ENCODE assay signal across 8 cellular contexts in the genomic region with DNA sequence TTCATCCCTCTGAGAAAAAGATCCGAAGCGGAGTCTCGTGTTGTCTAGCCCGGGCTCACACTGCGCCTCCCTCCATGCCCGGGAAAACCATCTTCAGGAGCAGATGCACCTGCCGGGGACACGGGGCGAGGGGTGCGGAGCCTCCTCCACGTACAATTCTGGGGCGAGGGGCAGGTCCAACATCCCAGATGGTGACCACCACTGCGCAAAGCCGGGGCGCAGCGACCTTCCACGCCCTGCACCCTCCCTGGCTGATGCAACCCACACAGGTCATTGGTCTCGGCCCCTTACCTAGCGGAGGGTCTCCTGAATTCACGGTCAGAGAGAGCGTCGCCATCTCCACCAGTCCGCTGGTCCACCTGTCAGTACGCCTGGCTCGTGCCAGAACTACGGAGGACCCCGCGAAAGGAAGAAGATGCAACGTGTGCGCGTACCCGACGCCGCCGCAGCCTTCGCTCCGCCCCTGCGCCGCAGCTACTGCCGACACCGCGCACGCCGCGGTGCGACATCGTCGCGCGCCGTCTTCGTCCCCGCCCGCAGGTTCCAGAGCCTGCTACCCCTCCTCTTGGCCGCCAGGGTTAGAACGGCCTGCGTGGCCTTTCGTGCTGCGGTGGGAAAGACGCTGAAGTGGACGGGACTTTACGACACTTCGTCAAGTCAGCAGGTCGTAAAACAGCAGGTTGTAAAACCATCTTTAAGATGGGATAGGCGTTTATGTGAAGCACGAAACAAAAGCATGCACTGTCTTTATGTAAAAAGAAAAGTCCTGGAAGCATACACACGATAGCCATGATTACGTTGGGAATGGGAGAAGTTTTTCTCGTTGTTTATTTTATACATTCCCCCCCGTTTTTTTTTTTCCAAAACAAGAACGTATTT. TPM values are rescaled to one million over a fixed set of nuclear protein-coding genes. Genes with fewer than 3 reads are reported as not detected.
DNase-seq lines count a peak whose midpoint lies in the region; ATAC-seq lines count a peak whose summit lies in the region.

Gene EPRS1, minus strand, starts transcription at position 454 of the 879 bp plus-strand sequence. Its CDS starts 117 bp downstream, at position 337.

- H3K27ac ChIP-seq in KOPT-K1 (ENCODE audit: low read depth, low read length, poor library complexity, severe bottlenecking) = peak within 1 kb of the TSS; percentile 68
- H3K27ac ChIP-seq in naive thymus-derived CD4-positive, alpha-beta T cell (ENCODE audit: low read depth, low read length) = peak within 1 kb of the TSS; percentile 86

- H3K36me3 ChIP-seq in KOPT-K1 (ENCODE audit: insufficient read depth, low read length) = peaks cover 3% of the 10 kb centered on the region
- H3K36me3 ChIP-seq in naive thymus-derived CD4-positive, alpha-beta T cell (ENCODE audit: control insufficient read depth in 2 of 3, insufficient read depth in 3 of 3, low read length in 3 of 3) = peaks cover 0 to 5% (median 0%) of the 10 kb centered on the region in 3 experiments

- peak; percentile 99 for ATAC-seq in GM21737 (IDR thresholded peaks at IDR 0.05; ENCODE audit: unreplicated experiment)
- ATAC-seq in naive thymus-derived CD4-positive, alpha-beta T cell = peak; percentile 99

- peaks cover 32% of the 10 kb centered on the region for H3K4me1 Mint-ChIP-seq in activated T-helper 1 cell treated with anti-CD3 and anti-CD28 coated beads, Interleukin-12 subunit alpha, Interleukin-12 subunit beta, Interleukin-2, Interleukin-4 antibody, amounts not matched to agents 30 ng/mL and 10 ng/mL and 1 ng/mL, durations not matched to agents 14 hours and 24 hours and 36 hours (ENCODE audit: low read depth)
- peaks cover 8 to 48% (median 34%) of the 10 kb centered on the region in 7 donors for H3K4me1 Mint-ChIP-seq in naive thymus-derived CD4-positive, alpha-beta T cell

- peak within 1 kb of the TSS; percentile 92 for H3K4me3 ChIP-seq in naive thymus-derived CD4-positive, alpha-beta T cell (ENCODE audit: low read length)

- H3K36me3 Mint-ChIP-seq in activated T-helper 1 cell treated with anti-CD3 and anti-CD28 coated beads, Interleukin-12 subunit alpha, Interleukin-12 subunit beta, Interleukin-2, Interleukin-4 antibody, amounts not matched to agents 30 ng/mL and 10 ng/mL and 1 ng/mL, durations not matched to agents 14 hours and 24 hours and 36 hours (ENCODE audit: low read depth) = peaks cover 7% of the 10 kb centered on the region
- H3K36me3 Mint-ChIP-seq in naive thymus-derived CD4-positive, alpha-beta T cell = peaks cover 0 to 5% (median 0%) of the 10 kb centered on the region in 5 donors

- no peaks in the 10 kb centered on the region for H3K9me3 ChIP-seq in KOPT-K1 (ENCODE audit: insufficient read depth, low read length, poor library complexity, severe bottlenecking)
- H3K9me3 ChIP-seq in naive thymus-derived CD4-positive, alpha-beta T cell (ENCODE audit: control insufficient read depth in 2 of 3, low read length in 3 of 3) = no peaks in the 10 kb centered on the region

- H3K27me3 ChIP-seq in naive thymus-derived CD4-positive, alpha-beta T cell (ENCODE audit: control insufficient read depth in 2 of 2, insufficient read depth in 2 of 2, low read length in 2 of 2) = no peaks in the 10 kb centered on the region

- DNase-seq in DMS79 treated with DMSO at 0.1 percent for 48 hours (lab: John Stamatoyannopoulos, UW) (peak; percentile 96), RKO (ENCODE audit: low spot score) (peak; percentile 98), fibroblast of gingiva (ENCODE audit: low read depth) (peak; percentile 100)
- peak; percentile 95 for DNase-seq in activated T-helper 1 cell treated with anti-CD3 and anti-CD28 coated beads, Interleukin-12 subunit alpha, Interleukin-12 subunit beta, Interleukin-2, Interleukin-4 antibody, amounts not matched to agents 30 ng/mL and 10 ng/mL and 1 ng/mL, durations not matched to agents 14 hours and 24 hours and 36 hours (ENCODE audit: low spot score)
- peak; percentile 83 to 97 (median 95) for DNase-seq in naive thymus-derived CD4-positive, alpha-beta T cell
- peak; percentile 83 to 95 (median 92) for DNase-seq in stimulated activated naive CD4-positive, alpha-beta T cell (lab: John Stamatoyannopoulos, UW)

- intact Hi-C loops in activated T-helper 1 cell treated with anti-CD3 and anti-CD28 coated beads, Interleukin-12 subunit alpha, Interleukin-12 subunit beta, Interleukin-2, Interleukin-4 antibody, amounts not matched to agents 30 ng/mL and 10 ng/mL and 1 ng/mL, durations not matched to agents 14 hours and 24 hours and 36 hours (cut with micrococcal nuclease) = loop anchor here (1.0 to 5.0 kb wide), 5 partner anchors 33 to 874 kb away; partner anchors contain the start of genes BPNT1, IARS2, LYPLAL1 and RAB3GAP2
- intact Hi-C loops in naive thymus-derived CD4-positive, alpha-beta T cell (cut with micrococcal nuclease) = loop anchor here (1.0 to 10.0 kb wide), 9 partner anchors 30 to 1761 kb away; partner anchors contain the start of genes BPNT1 (in 2 of the 2), IARS2 (in 2 of the 2), RAB3GAP2 (in 2 of the 2) and C1orf115 (in 1 of the 2)

- H3K27me3 Mint-ChIP-seq in activated T-helper 1 cell treated with anti-CD3 and anti-CD28 coated beads, Interleukin-12 subunit alpha, Interleukin-12 subunit beta, Interleukin-2, Interleukin-4 antibody, amounts not matched to agents 30 ng/mL and 10 ng/mL and 1 ng/mL, durations not matched to agents 14 hours and 24 hours and 36 hours (ENCODE audit: insufficient read depth) = no peaks in the 10 kb centered on the region
- peaks cover 0 to 3% (median 0%) of the 10 kb centered on the region in 5 donors for H3K27me3 Mint-ChIP-seq in naive thymus-derived CD4-positive, alpha-beta T cell

- H3K27ac Mint-ChIP-seq in activated T-helper 1 cell treated with anti-CD3 and anti-CD28 coated beads, Interleukin-12 subunit alpha, Interleukin-12 subunit beta, Interleukin-2, Interleukin-4 antibody, amounts not matched to agents 30 ng/mL and 10 ng/mL and 1 ng/mL, durations not matched to agents 14 hours and 24 hours and 36 hours = peak within 1 kb of the TSS; percentile 93
- H3K27ac Mint-ChIP-seq in naive thymus-derived CD4-positive, alpha-beta T cell = peak within 1 kb of the TSS; percentile 80 to 99 (median 94)

- POLR2A ChIA-PET in naive thymus-derived CD4-positive, alpha-beta T cell (lab: Charles Lee) = interaction anchor here (0.7 to 1.0 kb wide), 3 partner anchors 43 to 140 kb away, joined by 4 to 5 read pairs (median 4); partner anchors contain the start of gene BPNT1

- no peaks in the 10 kb centered on the region for H3K9me3 Mint-ChIP-seq in activated T-helper 1 cell treated with anti-CD3 and anti-CD28 coated beads, Interleukin-12 subunit alpha, Interleukin-12 subunit beta, Interleukin-2, Interleukin-4 antibody, amounts not matched to agents 30 ng/mL and 10 ng/mL and 1 ng/mL, durations not matched to agents 14 hours and 24 hours and 36 hours
- H3K9me3 Mint-ChIP-seq in naive thymus-derived CD4-positive, alpha-beta T cell = peaks cover 0 to 7% (median 0%) of the 10 kb centered on the region in 11 donors

- H3K4me3 Mint-ChIP-seq in activated T-helper 1 cell treated with anti-CD3 and anti-CD28 coated beads, Interleukin-12 subunit alpha, Interleukin-12 subunit beta, Interleukin-2, Interleukin-4 antibody, amounts not matched to agents 30 ng/mL and 10 ng/mL and 1 ng/mL, durations not matched to agents 14 hours and 24 hours and 36 hours = peak within 1 kb of the TSS; percentile 96
- peak within 1 kb of the TSS; percentile 88 to 99 (median 93) for H3K4me3 Mint-ChIP-seq in naive thymus-derived CD4-positive, alpha-beta T cell

- CTCF ChIA-PET in naive thymus-derived CD4-positive, alpha-beta T cell (lab: Charles Lee) = interaction anchor here (1.1 kb wide), 1 partner anchor 44 kb away, joined by 4 read pairs; the partner anchor contains the start of gene BPNT1

- peaks cover 0 to 23% of the 10 kb centered on the region in 2 donors for H3K4me1 ChIP-seq in naive thymus-derived CD4-positive, alpha-beta T cell (ENCODE audit: control insufficient read depth in 2 of 2, insufficient read depth in 2 of 2, low read length in 2 of 2)

RNA-seq across cellular contexts. Expression of gene EPRS1, which starts in this region (rescaled TPM):
- total RNA-seq in activated T-helper 1 cell treated with anti-CD3 and anti-CD28 coated beads, Interleukin-12 subunit alpha, Interleukin-12 subunit beta, Interleukin-2, Interleukin-4 antibody, amounts not matched to agents 30 ng/mL and 10 ng/mL and 1 ng/mL, durations not matched to agents 14 hours and 24 hours and 36 hours = 176 and 188 TPM in 2 replicates
- 100 to 1,000 TPM in 1 of 5 experiments, 10 to 100 TPM in 4; 39.2 to 130 (median 93.6) TPM for total RNA-seq in naive thymus-derived CD4-positive, alpha-beta T cell
- polyA plus RNA-seq in naive thymus-derived CD4-positive, alpha-beta T cell = 10 to 100 TPM; 46.0 to 47.1 TPM

Comparison
In these comparisons a context has a peak if more than half of its experiments do, and no peak if none do; other contexts are left out.
1. Peak in every context shown above with its lines: DNase-seq, ATAC-seq, H3K4me3 ChIP-seq and H3K27ac ChIP-seq.